Comparison of ENCODE assay signal across 12 cellular contexts in the genomic region with DNA sequence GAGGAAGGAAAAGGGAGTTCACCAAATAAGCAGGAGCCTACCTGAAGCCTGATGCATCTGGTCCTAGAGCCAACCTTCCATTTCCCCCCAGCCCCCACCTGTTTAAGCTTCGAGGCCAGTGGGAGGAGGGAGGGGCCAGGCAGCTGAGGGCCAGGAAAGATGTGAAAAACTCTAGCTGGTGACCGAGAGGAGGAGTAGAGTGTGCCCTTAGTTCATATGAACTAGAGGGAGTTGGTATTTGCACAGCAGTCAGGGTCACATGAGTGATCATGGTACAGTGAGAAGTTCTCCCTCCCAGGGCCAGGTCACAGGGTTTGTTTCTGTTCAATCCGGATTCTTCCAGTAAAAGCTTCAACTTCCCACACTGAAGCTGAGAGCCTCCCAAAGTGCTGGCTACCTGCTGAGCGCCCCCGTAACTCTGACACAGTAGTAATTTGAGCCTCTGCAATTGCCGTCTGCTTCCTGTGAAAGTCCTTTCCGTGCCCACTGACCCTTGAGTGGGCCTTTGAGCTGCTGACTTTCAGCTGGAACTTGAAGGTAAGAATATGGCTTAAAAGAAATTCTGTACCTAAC. TPM values are rescaled to one million over a fixed set of nuclear protein-coding genes. Genes with fewer than 3 reads are reported as not detected.
DNase-seq lines count a peak whose midpoint lies in the region; ATAC-seq, FAIRE-seq and TF ChIP-seq lines count a peak whose summit lies in the region.
"Had no signal": no experiment of that assay in that cellular context is flagged by ENCODE, and none has a peak within 500 bp of the region (broad histone marks: within the 10 kb centered on the region; RNA-seq: fewer than 3 reads in every experiment).

SULT1C2 (plus strand) TSS at position 362 of the 573 bp plus-strand sequence. CDS start 4,773 bp downstream, outside the sequence.

- no peak for ATAC-seq in HG03139 (IDR thresholded peaks at IDR 0.05; ENCODE audit: unreplicated experiment)
- ATAC-seq: foreskin keratinocyte had no signal

- no peak within 1 kb of the TSS for H3K4me3 ChIP-seq in hepatocyte
- H3K4me3 ChIP-seq: skin epidermis had no signal

- CTCF ChIA-PET in HEK293T (lab: Yijun Ruan, JAX) = interaction anchor here (1.0 kb wide), 1 partner anchor 348 kb away, joined by 3 read pairs; no protein-coding TSS in a partner anchor

- FAIRE-seq in GM19239 (lab: Jason Lieb, UNC) = no peak

- H3K4me2 ChIP-seq in hepatocyte = peak within 1 kb of the TSS; percentile 71

- no peaks in the 10 kb centered on the region for H3K27me3 ChIP-seq in hepatocyte
- H3K27me3 ChIP-seq: foreskin keratinocyte had no signal

- H3K9me2 ChIP-seq in hepatocyte (replicated peaks; ENCODE audit: insufficient read depth) = no peaks in the 10 kb centered on the region

- no peak for TF ChIP-seq CTCF in hepatocyte (IDR thresholded peaks at IDR 0.05; ENCODE audit: poor library complexity)

- peak within 1 kb of the TSS; percentile 95 for H3K27ac ChIP-seq in hepatocyte
- H3K27ac ChIP-seq: foreskin keratinocyte, skin epidermis had no signal

- peaks cover 50% of the 10 kb centered on the region for H3K79me2 ChIP-seq in hepatocyte

- 9% methylated on average over 7 of the region's 7 CpGs for WGBS in hepatocyte (ENCODE audit: low lambda C conversion rate, missing lambda C conversion rate)

- DNase-seq in HEK293T (ENCODE audit: extremely low spot score) (peak; percentile 65), NCI-H748 treated with DMSO at 0.1 percent for 48 hours (lab: John Stamatoyannopoulos, UW) (peak; percentile 15), hepatocyte (ENCODE audit: low spot score) (peak; percentile 85), renal cortical epithelial cell (ENCODE audit: low read depth) (peak; percentile 99), GM19239 (ENCODE audit: insufficient read length, low spot score) (no peak)
- DNase-seq in stimulated activated CD4-positive, alpha-beta T cell treated with anti-CD3 and anti-CD28 coated beads, Interleukin-2, amount 100 ng/mL, for 24 hours = no peak
- DNase-seq in activated CD8-positive, alpha-beta memory T cell treated with anti-CD3 and anti-CD28 coated beads, Interleukin-2, amount 50 U/mL, for 4 hours = no peak
- DNase-seq: foreskin keratinocyte, Karpas-422, T-helper 2 cell had no signal

- H3K36me3 ChIP-seq in hepatocyte (replicated peaks; ENCODE audit: insufficient read depth, low read depth) = no peaks in the 10 kb centered on the region

- H3K9me3 ChIP-seq in hepatocyte (ENCODE audit: low read depth) = no peaks in the 10 kb centered on the region

- peaks cover 5% of the 10 kb centered on the region for H3K4me1 ChIP-seq in hepatocyte (ENCODE audit: insufficient read depth)
- H3K4me1 ChIP-seq: foreskin keratinocyte had no signal

- peak within 1 kb of the TSS; percentile 13 for H2AFZ ChIP-seq in hepatocyte

- POLR2A ChIA-PET in HEK293T (lab: Yijun Ruan, JAX) = interaction anchor here (1.2 to 1.5 kb wide), 4 partner anchors 10 to 89 kb away, joined by 3 to 8 read pairs (median 6); partner anchors contain the start of gene SULT1C4

- H4K20me1 ChIP-seq in hepatocyte (ENCODE audit: insufficient read depth, poor library complexity, severe bottlenecking) = no peaks in the 10 kb centered on the region

TF ChIP-seq in HEK293T, 16 proteins besides CTCF, POLR2A, EP300 and RAD21:
- TF ChIP-seq SUZ12 (IDR thresholded peaks at IDR 0.05) = no peak
- peak; percentile 68 for TF ChIP-seq L3MBTL2 (conservative IDR thresholded peaks at IDR 0.05)
- TF ChIP-seq LEF1 (IDR thresholded peaks at IDR 0.05; ENCODE audit: borderline replicate concordance) = no peak
- TF ChIP-seq ELF4 (IDR thresholded peaks at IDR 0.05) = no peak
- TF ChIP-seq SP1 (IDR thresholded peaks at IDR 0.05) = no peak

RNA-seq across cellular contexts. Expression of gene SULT1C2, which starts in this region (rescaled TPM):
- total RNA-seq in hepatocyte = 21.5 and 25.1 TPM in 2 replicates
- 11.4 and 15.3 TPM in 2 replicates for polyA plus RNA-seq in hepatocyte
- 4.7 and 13.1 TPM in 2 replicates for total RNA-seq in renal cortical epithelial cell
- total RNA-seq: foreskin keratinocyte had no signal
- polyA plus RNA-seq: foreskin keratinocyte had no signal

Comparison
In these comparisons a context has a peak if more than half of its experiments do, and no peak if none do; other contexts are left out.
1. DNase-seq: peak in HEK293T (single experiment), NCI-H748 treated with DMSO at 0.1 percent for 48 hours (single experiment), hepatocyte (single experiment) and renal cortical epithelial cell (single experiment); none in stimulated activated CD4-positive, alpha-beta T cell treated with anti-CD3 and anti-CD28 coated beads, Interleukin-2, amount 100 ng/mL, for 24 hours (0 of 2), activated CD8-positive, alpha-beta memory T cell treated with anti-CD3 and anti-CD28 coated beads, Interleukin-2, amount 50 U/mL, for 4 hours (single experiment) and GM19239 (single experiment).